Comparison of ENCODE assay signal across 23 cellular contexts in genomic region chr4:78156520-78156919, GRCh38.
"Had no signal": no experiment of that assay in that cellular context is flagged by ENCODE, and none has a peak within 500 bp of the region (broad histone marks: within the 10 kb centered on the region; RNA-seq: fewer than 3 reads in every experiment).

No MANE protein-coding gene starts in this region.

- DNase-seq: activated CD4-positive, alpha-beta T cell treated with anti-CD3 and anti-CD28 coated beads, Interleukin-2, amount 10 ng/mL, durations not matched to agents 24 days and 14 days; activated CD4-positive, alpha-beta T cell treated with anti-CD3 and anti-CD28 coated beads, Interleukin-2, amount 50 U/mL, for 4 hours; activated CD8-positive, alpha-beta T cell treated with anti-CD3 and anti-CD28 coated beads for 36 hours; activated naive CD4-positive, alpha-beta T cell treated with anti-CD3 and anti-CD28 coated beads, Interleukin-2, amount 10 ng/mL, durations not matched to agents 7 days and 5 days; activated naive CD8-positive, alpha-beta T cell treated with anti-CD3 and anti-CD28 coated beads, Interleukin-2, amount 50 U/mL, for 24 hours; activated T-cell treated with anti-CD3 and anti-CD28 coated beads, Interleukin-2, amount 50 U/mL, for 24 hours; NCI-H1105; NCI-H1417 treated with DMSO at 0.1 percent for 48 hours; NCI-H187 treated with DMSO at 0.1 percent for 48 hours; NCI-H2081; NCI-H2171 treated with DMSO at 0.1 percent for 48 hours; NCI-H226; NCI-H446 treated with DMSO at 0.1 percent for 48 hours; NCI-H524; SHP77; T1000; WERI-Rb-1 had no signal

- H3K36me3 Mint-ChIP-seq: activated naive CD4-positive, alpha-beta T cell treated with anti-CD3 and anti-CD28 coated beads, Interleukin-2, amount 10 ng/mL, durations not matched to agents 7 days and 5 days; activated naive CD8-positive, alpha-beta T cell had no signal

- H3K9me3 Mint-ChIP-seq: activated CD4-positive, alpha-beta T cell treated with anti-CD3 and anti-CD28 coated beads, Interleukin-2, amount 10 ng/mL, durations not matched to agents 24 days and 14 days; activated CD8-positive, alpha-beta T cell treated with anti-CD3 and anti-CD28 coated beads for 36 hours; activated naive CD4-positive, alpha-beta T cell treated with anti-CD3 and anti-CD28 coated beads, Interleukin-2, amount 10 ng/mL, durations not matched to agents 7 days and 5 days; activated naive CD8-positive, alpha-beta T cell treated with anti-CD3 and anti-CD28 coated beads, Interleukin-2, amount 50 U/mL, for 24 hours; activated T-cell treated with anti-CD3 and anti-CD28 coated beads, Interleukin-2, amount 50 U/mL, for 24 hours; activated T-helper 1 cell treated with anti-CD3 and anti-CD28 coated beads, Interleukin-12 subunit alpha, Interleukin-12 subunit beta, Interleukin-2, Interleukin-4 antibody, amounts not matched to agents 30 ng/mL and 10 ng/mL and 1 ng/mL, durations not matched to agents 14 hours and 24 hours and 36 hours had no signal

- H3K27ac Mint-ChIP-seq: activated CD4-positive, alpha-beta T cell treated with anti-CD3 and anti-CD28 coated beads, Interleukin-2, amount 10 ng/mL, durations not matched to agents 24 days and 14 days; activated CD8-positive, alpha-beta T cell treated with anti-CD3 and anti-CD28 coated beads for 36 hours; activated naive CD4-positive, alpha-beta T cell treated with anti-CD3 and anti-CD28 coated beads, Interleukin-2, amount 10 ng/mL, durations not matched to agents 7 days and 5 days; activated naive CD8-positive, alpha-beta T cell; activated naive CD8-positive, alpha-beta T cell treated with anti-CD3 and anti-CD28 coated beads, Interleukin-2, amount 50 U/mL, for 24 hours; activated T-cell treated with anti-CD3 and anti-CD28 coated beads, Interleukin-2, amount 50 U/mL, for 24 hours; activated T-helper 1 cell treated with anti-CD3 and anti-CD28 coated beads, Interleukin-12 subunit alpha, Interleukin-12 subunit beta, Interleukin-2, Interleukin-4 antibody, amounts not matched to agents 30 ng/mL and 10 ng/mL and 1 ng/mL, durations not matched to agents 14 hours and 24 hours and 36 hours had no signal

- H3K9me3 ChIP-seq: ascending aorta, SJCRH30 had no signal

- H3K4me3 Mint-ChIP-seq: activated CD4-positive, alpha-beta T cell treated with anti-CD3 and anti-CD28 coated beads, Interleukin-2, amount 10 ng/mL, durations not matched to agents 24 days and 14 days; activated CD8-positive, alpha-beta T cell treated with anti-CD3 and anti-CD28 coated beads for 36 hours; activated naive CD4-positive, alpha-beta T cell treated with anti-CD3 and anti-CD28 coated beads, Interleukin-2, amount 10 ng/mL, durations not matched to agents 7 days and 5 days; activated naive CD8-positive, alpha-beta T cell; activated naive CD8-positive, alpha-beta T cell treated with anti-CD3 and anti-CD28 coated beads, Interleukin-2, amount 50 U/mL, for 24 hours; activated T-cell treated with anti-CD3 and anti-CD28 coated beads, Interleukin-2, amount 50 U/mL, for 24 hours; activated T-helper 1 cell treated with anti-CD3 and anti-CD28 coated beads, Interleukin-12 subunit alpha, Interleukin-12 subunit beta, Interleukin-2, Interleukin-4 antibody, amounts not matched to agents 30 ng/mL and 10 ng/mL and 1 ng/mL, durations not matched to agents 14 hours and 24 hours and 36 hours had no signal

- H3K4me1 ChIP-seq: ascending aorta had no signal

- H3K36me3 ChIP-seq: ascending aorta, SJCRH30, WERI-Rb-1 had no signal

- H3K4me1 Mint-ChIP-seq: activated CD4-positive, alpha-beta T cell treated with anti-CD3 and anti-CD28 coated beads, Interleukin-2, amount 10 ng/mL, durations not matched to agents 24 days and 14 days; activated naive CD4-positive, alpha-beta T cell treated with anti-CD3 and anti-CD28 coated beads, Interleukin-2, amount 10 ng/mL, durations not matched to agents 7 days and 5 days; activated naive CD8-positive, alpha-beta T cell treated with anti-CD3 and anti-CD28 coated beads, Interleukin-2, amount 50 U/mL, for 24 hours had no signal

- ATAC-seq: activated CD8-positive, alpha-beta T cell treated with anti-CD3 and anti-CD28 coated beads for 36 hours; activated naive CD8-positive, alpha-beta T cell treated with anti-CD3 and anti-CD28 coated beads, Interleukin-2, amount 50 U/mL, for 24 hours; Panc1 had no signal

- H3K27ac ChIP-seq: ascending aorta, SK-N-MC, WERI-Rb-1 had no signal

- H3K27me3 ChIP-seq: ascending aorta, SJCRH30 had no signal

- H3K4me3 ChIP-seq: ascending aorta, SK-N-MC had no signal
